8 cellular contexts compared by ENCODE assay signal in the genomic region with DNA sequence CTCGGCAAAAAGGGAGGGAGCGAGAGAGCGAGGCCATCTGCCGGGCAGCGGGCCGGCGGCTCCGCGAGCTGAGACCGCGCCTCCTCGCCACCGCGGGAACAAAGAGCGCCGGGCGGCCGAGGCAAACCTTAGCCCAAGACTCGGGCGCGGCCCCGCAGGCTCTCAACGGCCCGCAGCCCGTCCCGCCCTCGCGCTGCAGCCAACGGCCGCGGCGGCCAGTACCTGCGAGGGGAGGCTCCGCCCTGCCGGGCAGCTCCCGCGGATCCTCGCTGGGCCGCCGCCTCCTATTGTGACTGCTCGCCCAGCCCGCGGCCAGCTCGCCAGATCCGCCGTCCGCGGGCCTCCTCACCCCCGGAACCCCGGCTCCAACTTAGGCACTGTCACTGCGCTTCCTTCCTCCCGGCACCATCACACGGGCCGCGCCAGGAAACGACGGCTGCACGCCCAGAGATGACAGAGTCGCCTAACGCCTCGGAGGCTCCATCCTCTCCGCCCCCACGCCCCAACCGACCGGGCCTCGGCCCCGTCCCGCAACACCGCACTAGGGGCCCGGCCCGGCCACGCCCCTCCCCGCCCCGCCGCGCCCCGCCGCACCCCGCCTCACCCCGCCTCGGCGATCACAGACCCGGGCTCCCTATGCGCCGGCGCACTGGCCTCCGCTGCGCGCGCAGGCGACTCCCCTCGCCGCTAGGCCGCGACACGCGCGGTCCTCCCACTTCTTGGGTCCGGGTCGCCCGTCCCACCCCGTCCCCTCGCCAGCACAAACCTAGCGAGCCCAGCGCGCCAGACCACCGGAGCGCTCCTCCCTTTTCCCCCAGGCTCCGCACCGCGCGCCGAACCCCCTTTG. TPM values are rescaled to one million over a fixed set of nuclear protein-coding genes. Genes with fewer than 3 reads are reported as not detected.
DNase-seq lines count a peak whose midpoint lies in the region; ATAC-seq, FAIRE-seq and TF ChIP-seq lines count a peak whose summit lies in the region.

No MANE protein-coding gene starts in this region.

- peak; percentile 72 for ATAC-seq in HG02571 (IDR thresholded peaks at IDR 0.05; ENCODE audit: unreplicated experiment)
- ATAC-seq in SK-N-SH treated with all-trans-retinoic acid at 6 μM for 48 hours = peak; percentile 88
- peak; percentile 87 to 94 (median 90) for ATAC-seq in pancreas

- WGBS in pancreas, 2 donors = 0 to 1% methylated on average over 61 to 113 of the region's 113 CpGs
- 0% methylated on average over 5 of the region's 113 CpGs; no CpG with 5 or more reads in 1 of the 2 donors for WGBS in thyroid gland, 2 donors

- peak overlapping the region; percentile 88 for H3K27ac Mint-ChIP-seq in activated naive CD8-positive, alpha-beta T cell

- H3K27ac ChIP-seq in pancreas = peak overlapping the region; percentile 84 to 95 (median 94)
- H3K27ac ChIP-seq in thyroid gland = peak overlapping the region; percentile 84 to 90 (median 89)

- peak; percentile 22 for TF ChIP-seq CTCF in GM10248 (IDR thresholded peaks at IDR 0.05; ENCODE audit: control extremely low read depth, extremely low read depth, low read depth, missing control alignments)
- no peak for TF ChIP-seq CTCF in NB4 (IDR thresholded peaks at IDR 0.05; ENCODE audit: low read depth, low read length)
- no peak for TF ChIP-seq CTCF in pancreas (IDR thresholded peaks at IDR 0.05)
- TF ChIP-seq CTCF in thyroid gland (IDR thresholded peaks at IDR 0.05) = peak in 1 of 6 experiments; percentile 8

- no peaks in the 10 kb centered on the region for H3K27me3 Mint-ChIP-seq in activated naive CD8-positive, alpha-beta T cell

- H3K27me3 ChIP-seq in pancreas (no peaks in the 10 kb centered on the region), thyroid gland (no peaks in the 10 kb centered on the region)

- peaks cover 41% of the 10 kb centered on the region for H3K4me1 Mint-ChIP-seq in activated naive CD8-positive, alpha-beta T cell (ENCODE audit: low read depth)

- H3K36me3 Mint-ChIP-seq in activated naive CD8-positive, alpha-beta T cell = peaks cover 2% of the 10 kb centered on the region

- peak; percentile 41 for TF ChIP-seq POLR2A in NB4 (IDR thresholded peaks at IDR 0.05; ENCODE audit: extremely low read depth, insufficient read length)
- TF ChIP-seq POLR2A in thyroid gland (IDR thresholded peaks at IDR 0.05) = peak in 1 of 2 donors; percentile 65

- H3K4me3 Mint-ChIP-seq in activated naive CD8-positive, alpha-beta T cell = peak overlapping the region; percentile 91

- no peaks in the 10 kb centered on the region for H3K9me3 Mint-ChIP-seq in activated naive CD8-positive, alpha-beta T cell (ENCODE audit: low read depth)

- FAIRE-seq in pancreas (lab: Jason Lieb, UNC) = no peak

- H3K9me3 ChIP-seq in pancreas (no peaks in the 10 kb centered on the region), thyroid gland (no peaks in the 10 kb centered on the region)

- CTCF ChIA-PET in GM10248 (lab: Yijun Ruan, JAX) = interaction anchor here (1.2 to 2.2 kb wide), 2 partner anchors 11 to 50 kb away, joined by 3 to 6 read pairs; no protein-coding TSS in a partner anchor

- H3K36me3 ChIP-seq in pancreas (no peaks in the 10 kb centered on the region), thyroid gland (no peaks in the 10 kb centered on the region)

- DNase-seq in GM10248 (ENCODE audit: extremely low spot score) (peak; percentile 95), NB4 (ENCODE audit: low read depth) (peak; percentile 85), head of caudate nucleus (peak; percentile 68 to 96 (median 89)), pancreas (peak; percentile 83 to 96 (median 90)), thyroid gland (peak; percentile 88 to 89)

- intact Hi-C loops in head of caudate nucleus (cut with DNase I) (loop anchor here (5.0 kb wide), 1 partner anchor 208 kb away; a partner anchor contains a TSS), pancreas (cut with DNase I) (loop anchor here in 1 of 3 donors (10.0 kb wide), 1 partner anchor 54 kb away; no protein-coding TSS in a partner anchor), thyroid gland (cut with DNase I) (loop anchor here (10.0 kb wide), 1 partner anchor 84 kb away; no protein-coding TSS in a partner anchor)

- H3K4me3 ChIP-seq in NB4 (ENCODE audit: low read depth, low read length) (peak overlapping the region; percentile 70), pancreas (peak overlapping the region; percentile 62 to 89 (median 84)), thyroid gland (replicated peaks in 1 of 3) (peak overlapping the region; percentile 39 to 75 (median 45))

- H3K4me1 ChIP-seq in pancreas (peaks cover 21 to 27% (median 22%) of the 10 kb centered on the region in 3 donors), thyroid gland (peaks cover 32 to 37% of the 10 kb centered on the region in 2 donors)

- POLR2A ChIA-PET in GM10248 (lab: Yijun Ruan, JAX) = interaction anchor here (0.9 to 1.1 kb wide), 3 partner anchors 18 to 187 kb away, joined by 3 to 7 read pairs (median 4); no protein-coding TSS in a partner anchor

TF ChIP-seq in SK-N-SH treated with all-trans-retinoic acid at 6 μM for 48 hours, 23 proteins besides CTCF, POLR2A, EP300 and RAD21:
- TF ChIP-seq ISL1 (CRISPR knock-in tag; IDR thresholded peaks at IDR 0.05) (no peak), GLIS3 (CRISPR knock-in tag; IDR thresholded peaks at IDR 0.05) (no peak), TOX (CRISPR knock-in tag; IDR thresholded peaks at IDR 0.05; ENCODE audit: borderline replicate concordance) (no peak), ZFP3 (CRISPR knock-in tag; IDR thresholded peaks at IDR 0.05) (peak; percentile 60), ZFP30 (CRISPR knock-in tag; IDR thresholded peaks at IDR 0.05) (0 out of 2 replicates have a peak, but pooled peaks have one; percentile 14)

RNA-seq across cellular contexts. Expression of a gene that starts 0.5 kb away (rescaled TPM):
- total RNA-seq in pancreas (10 to 100 TPM; 17.0 to 39.4 (median 19.9) TPM), thyroid gland (10 to 100 TPM; 36.9 to 61.4 (median 41.9) TPM)
- 10 to 100 TPM in 1 of 2 donors, 1 to 10 TPM in 1; 4.4 to 10.8 TPM for polyA plus RNA-seq in pancreas

Comparison
In these comparisons a context has a peak if more than half of its experiments do, and no peak if none do; other contexts are left out.
1. Peak in every context shown above with its lines: DNase-seq, ATAC-seq, H3K4me3 ChIP-seq and H3K27ac ChIP-seq.